In genomic region chr22:37817705-37818311, GRCh38 we compare ENCODE assay signal across 1 cellular context.
TF ChIP-seq lines count a peak whose summit lies in the region.

No MANE protein-coding gene starts in this region.

TF ChIP-seq in HepG2, 621 proteins besides CTCF, POLR2A, EP300 and RAD21 (continued from another document and continues in another):
- TF ChIP-seq ATF5 (CRISPR knock-in tag; IDR thresholded peaks at IDR 0.05; ENCODE audit: low read depth) (no peak), TFDP1 (CRISPR knock-in tag; IDR thresholded peaks at IDR 0.05; ENCODE audit: borderline replicate concordance) (no peak), MNT (IDR thresholded peaks at IDR 0.05) (no peak), NFIC (IDR thresholded peaks at IDR 0.05; ENCODE audit: low read length) (no peak), CBX2 (IDR thresholded peaks at IDR 0.05; ENCODE audit: low read depth, low read length) (no peak), CBX2 (CRISPR knock-in tag; IDR thresholded peaks at IDR 0.05; ENCODE audit: low read depth) (no peak), BCLAF1 (IDR thresholded peaks at IDR 0.05) (no peak), ZUFSP (CRISPR knock-in tag; IDR thresholded peaks at IDR 0.05; ENCODE audit: borderline replicate concordance) (no peak), SAFB2 (CRISPR knock-in tag; IDR thresholded peaks at IDR 0.05; ENCODE audit: borderline replicate concordance, low read depth) (peak; percentile 43; the same call in 1 of the 2 replicates), CBFB (CRISPR knock-in tag; IDR thresholded peaks at IDR 0.05) (peak; percentile 80), ZNF562 (CRISPR knock-in tag; IDR thresholded peaks at IDR 0.05; ENCODE audit: borderline replicate concordance) (no peak), ZNF230 (CRISPR knock-in tag; IDR thresholded peaks at IDR 0.05) (no peak), ZNF121 (CRISPR knock-in tag; IDR thresholded peaks at IDR 0.05) (peak; percentile 37; the same call in 1 of the 2 replicates), ZBTB1 (CRISPR knock-in tag; IDR thresholded peaks at IDR 0.05; ENCODE audit: borderline replicate concordance) (no peak), KDM3A (CRISPR knock-in tag; IDR thresholded peaks at IDR 0.05; ENCODE audit: low read depth) (peak; percentile 99), ZSCAN30 (CRISPR knock-in tag; IDR thresholded peaks at IDR 0.05) (no peak), PRPF4 (IDR thresholded peaks at IDR 0.05; ENCODE audit: low read depth, low read length, poor library complexity, severe bottlenecking) (no peak), PTBP1 (IDR thresholded peaks at IDR 0.05; ENCODE audit: low read depth, low read length, poor library complexity, severe bottlenecking) (no peak), ZNF329 (CRISPR knock-in tag; IDR thresholded peaks at IDR 0.05; ENCODE audit: low read depth) (no peak), ZNF761 (CRISPR knock-in tag; conservative IDR thresholded peaks at IDR 0.05) (no peak), SIN3A (IDR thresholded peaks at IDR 0.05; ENCODE audit: borderline replicate concordance, low read depth, low read length) (no peak), ZNF18 (CRISPR knock-in tag; IDR thresholded peaks at IDR 0.05; ENCODE audit: insufficient replicate concordance) (no peak), MYNN (CRISPR knock-in tag; IDR thresholded peaks at IDR 0.05; ENCODE audit: low read depth) (no peak), ZNF362 (CRISPR knock-in tag; IDR thresholded peaks at IDR 0.05; ENCODE audit: borderline replicate concordance) (peak; percentile 85; the same call in 1 of the 2 replicates), MIXL1 (CRISPR knock-in tag; IDR thresholded peaks at IDR 0.05) (peak; percentile 62; the same call in 1 of the 2 replicates), XRCC5 (optimal IDR thresholded peaks at IDR 0.05; ENCODE audit: low read length) (peak; percentile 97), ZNF713 (CRISPR knock-in tag; IDR thresholded peaks at IDR 0.05) (no peak), KDM2A (CRISPR knock-in tag; IDR thresholded peaks at IDR 0.05; ENCODE audit: borderline replicate concordance, low read depth) (peak; percentile 95), KMT2B (CRISPR knock-in tag; IDR thresholded peaks at IDR 0.05) (peak; percentile 65; the same call in 1 of the 2 replicates), NONO (IDR thresholded peaks at IDR 0.05) (no peak), NONO (CRISPR knock-in tag; conservative IDR thresholded peaks at IDR 0.05) (peak; percentile 92), PRMT3 (CRISPR knock-in tag; IDR thresholded peaks at IDR 0.05; ENCODE audit: borderline replicate concordance, low read depth) (no peak), CHCHD3 (CRISPR knock-in tag; IDR thresholded peaks at IDR 0.05) (no peak), SETDB1 (CRISPR knock-in tag; IDR thresholded peaks at IDR 0.05; ENCODE audit: borderline replicate concordance) (no peak), PHF5A (CRISPR knock-in tag; IDR thresholded peaks at IDR 0.05; ENCODE audit: low read depth, unreplicated experiment) (no peak), MYC (CRISPR knock-in tag; IDR thresholded peaks at IDR 0.05; ENCODE audit: borderline replicate concordance) (peak; percentile 76; the same call in 1 of the 2 replicates), MZF1 (CRISPR knock-in tag; IDR thresholded peaks at IDR 0.05; ENCODE audit: borderline replicate concordance) (peak; percentile 29; the same call in 1 of the 2 replicates), SOX5 (CRISPR knock-in tag; IDR thresholded peaks at IDR 0.05; ENCODE audit: borderline replicate concordance) (peak; percentile 82), POLR2G (IDR thresholded peaks at IDR 0.05; ENCODE audit: low read depth, low read length) (peak; percentile 61; the same call in 1 of the 2 replicates), CENPX (CRISPR knock-in tag; IDR thresholded peaks at IDR 0.05) (no peak), ZNF317 (CRISPR knock-in tag; IDR thresholded peaks at IDR 0.05) (0 out of 2 replicates have a peak, but pooled peaks have one; percentile 31), GMEB2 (CRISPR knock-in tag; IDR thresholded peaks at IDR 0.05; ENCODE audit: low read depth) (peak; percentile 39; the same call in 1 of the 2 replicates), EZH2 (conservative IDR thresholded peaks at IDR 0.05; ENCODE audit: low read depth, low read length) (no peak), RXRA (CRISPR knock-in tag; IDR thresholded peaks at IDR 0.05) (peak; percentile 92), NCOA5 (CRISPR knock-in tag; IDR thresholded peaks at IDR 0.05) (no peak), TAF1 (CRISPR knock-in tag; IDR thresholded peaks at IDR 0.05) (peak; percentile 51; the same call in 1 of the 2 replicates), RORA (CRISPR knock-in tag; IDR thresholded peaks at IDR 0.05) (no peak), HNRNPH1 (optimal IDR thresholded peaks at IDR 0.05; ENCODE audit: low read depth, low read length) (no peak), ZNF556 (CRISPR knock-in tag; IDR thresholded peaks at IDR 0.05; ENCODE audit: borderline replicate concordance) (peak; percentile 57; the same call in 1 of the 2 replicates), ZC3H4 (CRISPR knock-in tag; IDR thresholded peaks at IDR 0.05; ENCODE audit: borderline replicate concordance) (no peak), ZNF354B (CRISPR knock-in tag; IDR thresholded peaks at IDR 0.05) (no peak), USF2 (IDR thresholded peaks at IDR 0.05; ENCODE audit: low read depth, low read length) (no peak), USF2 (CRISPR knock-in tag; IDR thresholded peaks at IDR 0.05; ENCODE audit: borderline replicate concordance) (no peak), ZNF660 (CRISPR knock-in tag; IDR thresholded peaks at IDR 0.05; ENCODE audit: borderline replicate concordance, low read depth) (no peak), FOSL2 (CRISPR knock-in tag; IDR thresholded peaks at IDR 0.05) (peak; percentile 74)
